In genomic region chr20:17556842-17557674, GRCh38 we compare ENCODE assay signal across 7 cellular contexts. TPM values are rescaled to one million over a fixed set of nuclear protein-coding genes. Genes with fewer than 3 reads are reported as not detected.
A peak's percentile ranks its signal among the peaks of the same experiment; 100 is the strongest.
DNase-seq lines count a peak whose midpoint lies in the region; ATAC-seq and FAIRE-seq lines count a peak whose summit lies in the region.

No MANE protein-coding gene starts in this region.

- peak; percentile 100 for ATAC-seq in left lobe of liver
- ATAC-seq in HG03565 (IDR thresholded peaks at IDR 0.05; ENCODE audit: unreplicated experiment), result no peak

- DNase-seq in NCI-H1105 (lab: John Stamatoyannopoulos, UW) (peak; percentile 93), astrocyte of the hippocampus (ENCODE audit: low read depth, low spot score) (peak; percentile 78), left lobe of liver (ENCODE audit: low spot score) (peak; percentile 94), urothelium cell line (ENCODE audit: low spot score) (peak; percentile 40), SKM-1 (lab: John Stamatoyannopoulos, UW; ENCODE audit: unreplicated experiment) (no peak), midbrain (lab: John Stamatoyannopoulos, UW) (no peak)

- no peak for FAIRE-seq in urothelium cell line (lab: Jason Lieb, UNC)

RNA-seq across cellular contexts. Expression of gene DSTN, which starts 12.8 kb away (rescaled TPM):
- 96.2 TPM for total RNA-seq in left lobe of liver

RNA-seq across cellular contexts. Expression of gene BFSP1, which starts 25.9 kb away (rescaled TPM):
- 0.10 TPM for total RNA-seq in left lobe of liver

Comparison
In these comparisons a context has a peak if more than half of its experiments do, and no peak if none do; other contexts are left out.
1. DNase-seq: peak in NCI-H1105 (single experiment), astrocyte of the hippocampus (single experiment), left lobe of liver (single experiment) and urothelium cell line (single experiment); none in SKM-1 (single experiment) and midbrain (single experiment).